ENCODE assay signal across 17 cellular contexts in the genomic region with DNA sequence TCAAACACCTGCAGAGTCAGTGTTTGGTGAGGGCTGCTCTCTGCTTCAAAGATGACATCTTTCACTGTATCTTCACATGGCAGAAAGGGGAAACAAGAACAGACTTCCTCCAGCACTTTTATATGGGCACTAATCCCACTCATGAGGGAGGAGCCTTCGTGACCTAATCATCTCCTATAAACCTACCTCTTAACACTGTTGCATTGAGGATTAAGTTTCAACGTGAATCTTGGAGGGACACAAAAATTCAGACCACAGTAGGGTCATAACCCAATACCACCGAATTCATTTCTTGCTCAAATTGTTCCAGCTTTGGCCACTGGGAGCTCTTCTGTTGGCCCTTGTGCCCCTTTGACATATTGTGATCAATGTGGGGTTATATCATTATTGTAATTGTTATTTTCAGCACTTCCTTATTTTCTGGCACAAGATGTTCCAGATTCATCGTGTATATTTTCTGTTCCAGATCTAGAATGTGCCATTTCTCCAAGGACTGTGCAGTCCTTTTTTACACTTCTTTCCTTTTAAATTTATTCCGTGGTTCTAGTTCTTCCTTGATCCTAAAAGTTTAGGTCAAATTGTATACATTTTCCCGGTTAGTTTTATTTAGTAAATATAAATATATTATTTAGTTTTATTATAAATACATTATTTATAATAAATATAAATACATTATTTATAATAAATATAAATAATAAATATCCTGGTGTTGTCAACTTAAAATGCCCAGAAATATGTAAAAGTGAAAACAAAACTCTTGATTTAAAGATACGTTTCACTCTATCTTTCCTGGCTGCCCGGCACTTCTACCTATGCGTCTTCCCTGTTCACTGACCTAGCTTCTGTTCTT. TPM values are rescaled to one million over a fixed set of nuclear protein-coding genes. Genes with fewer than 3 reads are reported as not detected.
DNase-seq lines count a peak whose midpoint lies in the region; ATAC-seq, FAIRE-seq and TF ChIP-seq lines count a peak whose summit lies in the region.
"Had no signal": no experiment of that assay in that cellular context is flagged by ENCODE, and none has a peak within 500 bp of the region (broad histone marks: within the 10 kb centered on the region; RNA-seq: fewer than 3 reads in every experiment).

No MANE protein-coding gene starts in this region.

- H3K4me3 Mint-ChIP-seq in mesothelial cell of epicardium = peak overlapping the region; percentile 80

- H3K9me3 ChIP-seq in Loucy (ENCODE audit: insufficient read depth, low read depth, low read length) (no peaks in the 10 kb centered on the region), GM12878 (replicated peaks; ENCODE audit: control insufficient read depth, insufficient read depth, low read length) (no peaks in the 10 kb centered on the region), HAP-1 (no peaks in the 10 kb centered on the region)
- H3K9me3 ChIP-seq: esophagus squamous epithelium, uterus had no signal

- peak; percentile 18; the same call in 1 of the 2 replicates for TF ChIP-seq CTCF in Loucy (conservative IDR thresholded peaks at IDR 0.05; ENCODE audit: low read length)
- no peak for TF ChIP-seq CTCF in GM12878 (IDR thresholded peaks at IDR 0.05 in 2 of 3, conservative IDR thresholded peaks at IDR 0.05 in 1 of 3; ENCODE audit: control insufficient read depth in 2 of 3, extremely low read depth in 1 of 3, insufficient read depth in 1 of 3, low read depth in 3 of 3, low read length in 3 of 3)
- TF ChIP-seq CTCF in mesothelial cell of epicardium (IDR thresholded peaks at IDR 0.05; ENCODE audit: unreplicated experiment) = peak; percentile 27

- H3K4me1 ChIP-seq in Loucy (ENCODE audit: insufficient read depth, low read length, poor library complexity, severe bottlenecking) (no peaks in the 10 kb centered on the region), GM12878 (ENCODE audit: control insufficient read depth, insufficient read depth, low read length) (no peaks in the 10 kb centered on the region), HAP-1 (no peaks in the 10 kb centered on the region)
- H3K4me1 ChIP-seq: uterus had no signal

- FAIRE-seq in G401.6 (lab: Jason Lieb, UNC) = peak; percentile 84
- no peak for FAIRE-seq in GM12878 (lab: Jason Lieb, UNC)
- FAIRE-seq: GM19239 had no signal

- no peaks in the 10 kb centered on the region for H3K9me2 ChIP-seq in Loucy (replicated peaks; ENCODE audit: low read depth, low read length)

- TF ChIP-seq RAD21 in GM12878 (IDR thresholded peaks at IDR 0.05; ENCODE audit: insufficient read depth, low read depth, low read length) = no peak

- no peaks in the 10 kb centered on the region for H3K36me3 Mint-ChIP-seq in mesothelial cell of epicardium

- SMC1A ChIA-PET in GM12878 (lab: Charles Lee; ENCODE audit: uncharacterized antibody, unreplicated experiment) = interaction anchor here (1.2 kb wide), 1 partner anchor 128 kb away, joined by 3 read pairs; no protein-coding TSS in a partner anchor

- TF ChIP-seq POLR2A in GM12878 (IDR thresholded peaks at IDR 0.05; ENCODE audit: low read depth, low read length) = no peak

- H3F3A ChIP-seq in Loucy (ENCODE audit: low read depth) = no peaks in the 10 kb centered on the region

- no peak overlapping the region for H3K27ac Mint-ChIP-seq in mesothelial cell of epicardium
- H3K27ac Mint-ChIP-seq: activated naive CD8-positive, alpha-beta T cell; stimulated activated naive CD8-positive, alpha-beta T cell treated with anti-CD3 and anti-CD28 coated beads, Interleukin-15, amount 100 ng/mL, for 72 hours had no signal

- H3K27me3 ChIP-seq in Loucy (ENCODE audit: insufficient read depth, low read length, poor library complexity, severe bottlenecking) (peaks cover 11% of the 10 kb centered on the region), GM12878 (replicated peaks in 1 of 2; ENCODE audit: control insufficient read depth in 2 of 2, insufficient read depth in 2 of 2, low read length in 1 of 2) (peaks cover 3 to 9% of the 10 kb centered on the region in 2 experiments; a peak in 3 of 4 replicates), HAP-1 (ENCODE audit: low read depth) (peaks cover 33% of the 10 kb centered on the region)

- no peak overlapping the region for H3K27ac ChIP-seq in GM12878 (ENCODE audit: control insufficient read depth, insufficient read depth)
- H3K27ac ChIP-seq: uterus had no signal

- WGBS in GM12878 (ENCODE audit: insufficient coverage, insufficient replicate concordance, low lambda C conversion rate, missing lambda C conversion rate) = 10% methylated on average over 9 of the region's 9 CpGs

- CTCF ChIA-PET in GM12878 (lab: Yijun Ruan, JAX) = interaction anchor here (1.0 to 1.8 kb wide), 4 partner anchors 112 to 307 kb away, joined by 4 to 5 read pairs (median 5); a partner anchor contains a TSS

- TF ChIP-seq EP300 in GM12878 (IDR thresholded peaks at IDR 0.05; ENCODE audit: borderline replicate concordance in 1 of 2, control insufficient read depth in 1 of 2, low read depth in 2 of 2, low read length in 2 of 2) = no peak

- in situ Hi-C loops in GM12878 (cut with MboI) = no loop called here
- in situ Hi-C loops in HAP-1 (cut with MboI; ENCODE audit: low sequenced_read_pairs) = loop anchor here (5.0 kb wide), 1 partner anchor 49 kb away; no protein-coding TSS in a partner anchor

- H2AFZ ChIP-seq in Loucy (ENCODE audit: low read length) = no peak overlapping the region
- no peak overlapping the region for H2AFZ ChIP-seq in GM12878 (ENCODE audit: control insufficient read depth, low read depth, low read length)

- intact Hi-C loops in GM12878 (cut with micrococcal nuclease; ENCODE audit: unreplicated experiment) = loop anchor here (2.0 kb wide), 1 partner anchor 47 kb away; no protein-coding TSS in a partner anchor

- RAD21 ChIA-PET in GM12878 (lab: Charles Lee; ENCODE audit: unreplicated experiment) = no interaction called here

- H3K9ac ChIP-seq in Loucy (ENCODE audit: low read depth, low read length, poor library complexity, severe bottlenecking) (no peak overlapping the region), GM12878 (ENCODE audit: control insufficient read depth, insufficient read depth, low read length) (no peak overlapping the region)

- no TSS peak for BruUV-seq in GM12878 (replicated peaks; lab: Mats Ljungman, UMichigan)

- H3K4me1 Mint-ChIP-seq in mesothelial cell of epicardium = peaks cover 9% of the 10 kb centered on the region

- H3K9me3 Mint-ChIP-seq in mesothelial cell of epicardium = no peaks in the 10 kb centered on the region
- H3K9me3 Mint-ChIP-seq: stimulated activated naive CD8-positive, alpha-beta T cell treated with anti-CD3 and anti-CD28 coated beads, Interleukin-15, amount 100 ng/mL, for 72 hours had no signal

- ATAC-seq in GM12878 (no peak), GM19023 (IDR thresholded peaks at IDR 0.05; ENCODE audit: unreplicated experiment) (no peak)
- ATAC-seq: stimulated activated naive CD8-positive, alpha-beta T cell treated with anti-CD3 and anti-CD28 coated beads, Interleukin-15, amount 100 ng/mL, for 72 hours had no signal

- H4K20me1 ChIP-seq in Loucy (ENCODE audit: insufficient read depth, low read length, poor library complexity, severe bottlenecking) = no peaks in the 10 kb centered on the region
- H4K20me1 ChIP-seq in GM12878 (ENCODE audit: control insufficient read depth, insufficient read depth) = no peaks in the 10 kb centered on the region

- peaks cover 67% of the 10 kb centered on the region for H3K27me3 Mint-ChIP-seq in mesothelial cell of epicardium (ENCODE audit: low read depth)

- no peak for DNase-seq in GM12878 (ENCODE audit: low read depth, low spot score)
- no peak for DNase-seq in mesothelial cell of epicardium (ENCODE audit: low spot score in 2 of 2, unreplicated experiment in 2 of 2)
- DNase-seq in HAP-1 (ENCODE audit: low spot score in 2 of 2) = no peak
- DNase-seq in islet precursor cell = no peak
- DNase-seq in NCI-H128 (lab: John Stamatoyannopoulos, UW; ENCODE audit: unreplicated experiment) = no peak
- DNase-seq: esophagus squamous epithelium, uterus had no signal

- POLR2A ChIA-PET in GM12878 (lab: Charles Lee) = no interaction called here

- H3K36me3 ChIP-seq in Loucy (ENCODE audit: insufficient read depth, low read length) = no peaks in the 10 kb centered on the region
- no peaks in the 10 kb centered on the region for H3K36me3 ChIP-seq in GM12878 (ENCODE audit: control insufficient read depth in 2 of 2, insufficient read depth in 2 of 2, low read length in 1 of 2)
- no peaks in the 10 kb centered on the region for H3K36me3 ChIP-seq in HAP-1 (replicated peaks)
- H3K36me3 ChIP-seq: esophagus squamous epithelium, uterus had no signal

- no peak overlapping the region for H3K4me3 ChIP-seq in Loucy (ENCODE audit: low read length, poor library complexity, severe bottlenecking)
- H3K4me3 ChIP-seq in GM12878 = no peak overlapping the region
- H3K4me3 ChIP-seq in HAP-1 = no peak overlapping the region
- H3K4me3 ChIP-seq: uterus had no signal

- H3K79me2 ChIP-seq in Loucy (ENCODE audit: insufficient read depth, low read length) (no peaks in the 10 kb centered on the region), GM12878 (ENCODE audit: control insufficient read depth, insufficient read depth, low read length) (no peaks in the 10 kb centered on the region)

- H3K4me2 ChIP-seq in Loucy (ENCODE audit: low read depth, low read length, poor library complexity, severe bottlenecking) (no peak overlapping the region), GM12878 (ENCODE audit: control insufficient read depth, insufficient read depth) (no peak overlapping the region)

RNA-seq across cellular contexts. Expression of a gene that starts 35.5 kb away (rescaled TPM):
- not detected in 2 replicates for total RNA-seq in GM12878 (2013; cell fraction: nucleolus; rRNA removed)
- not detected in 2 replicates for total RNA-seq in GM12878 (2014; rRNA removed)
- total RNA-seq in GM12878 (2014; rRNA removed; fragmentation: Illumina TruSeq; extraction: Trizol) = not detected in 2 replicates
- total RNA-seq in GM12878 (2021) = not detected in 2 replicates
- polyA plus RNA-seq in GM12878 (2011; ENCODE audit: low read depth) = not detected
- polyA plus RNA-seq in GM12878 (2011; rRNA removed) = not detected in 2 replicates
- polyA plus RNA-seq in GM12878 (2011; cell fraction: cytosol; rRNA removed) = not detected in 2 replicates
- not detected in 2 replicates for polyA plus RNA-seq in GM12878 (2011; cell fraction: nucleus; rRNA removed)
- not detected in 2 replicates for polyA plus RNA-seq in GM12878 (2012)
- polyA plus RNA-seq in GM12878 (2014; fragmentation: Illumina TruSeq; extraction: Trizol) = not detected in 2 replicates
- polyA plus RNA-seq in GM12878 (2014; fragmentation: Nextera tagmentation; extraction: Ambion mirVana) = not detected
- not detected in 2 replicates for polyA plus RNA-seq in GM12878 (2014; rRNA removed)
- polyA plus RNA-seq in GM12878 (2016; fragmentation: Nextera tagmentation; extraction: Ambion mirVana) = not detected
- polyA minus RNA-seq in GM12878 (2011; rRNA and poly(A)+ RNA removed) = not detected in 2 replicates
- polyA minus RNA-seq in GM12878 (2011; cell fraction: cytosol; rRNA and poly(A)+ RNA removed) = not detected in 2 replicates
- polyA minus RNA-seq in GM12878 (2011; cell fraction: nucleus; rRNA and poly(A)+ RNA removed) = not detected in 2 replicates
- total RNA-seq in mesothelial cell of epicardium = 1.8 to 2.8 TPM (median 2.4 TPM) in 3 replicates
- total RNA-seq: esophagus squamous epithelium, lung microvascular endothelial cell, M059J, uterus had no signal
- polyA plus RNA-seq: CD14-positive monocyte had no signal

RNA-seq across cellular contexts. Expression of a gene that starts 48.2 kb away (rescaled TPM):
- not detected in 2 replicates for total RNA-seq in GM12878 (2013; cell fraction: nucleolus; rRNA removed)
- total RNA-seq in GM12878 (2014; rRNA removed) (not detected in 2 replicates), GM12878 (2014; rRNA removed; fragmentation: Illumina TruSeq; extraction: Trizol) (not detected in 2 replicates), GM12878 (2021) (not detected in 2 replicates), mesothelial cell of epicardium (not detected in 3 replicates)
- not detected for polyA plus RNA-seq in GM12878 (2011; ENCODE audit: low read depth)
- polyA plus RNA-seq in GM12878 (2011; rRNA removed) (not detected in 2 replicates), GM12878 (2014; fragmentation: Illumina TruSeq; extraction: Trizol) (not detected in 2 replicates), GM12878 (2014; fragmentation: Nextera tagmentation; extraction: Ambion mirVana) (not detected), GM12878 (2014; rRNA removed) (not detected in 2 replicates), GM12878 (2016; fragmentation: Nextera tagmentation; extraction: Ambion mirVana) (not detected)
- not detected in 2 replicates for polyA plus RNA-seq in GM12878 (2011; cell fraction: cytosol; rRNA removed)
- polyA plus RNA-seq in GM12878 (2011; cell fraction: nucleus; rRNA removed) = not detected in 2 replicates
- polyA plus RNA-seq in GM12878 (2012) = not detected in 2 replicates
- not detected in 2 replicates for polyA minus RNA-seq in GM12878 (2011; rRNA and poly(A)+ RNA removed)
- not detected in 2 replicates for polyA minus RNA-seq in GM12878 (2011; cell fraction: cytosol; rRNA and poly(A)+ RNA removed)
- not detected in 2 replicates for polyA minus RNA-seq in GM12878 (2011; cell fraction: nucleus; rRNA and poly(A)+ RNA removed)
- total RNA-seq: esophagus squamous epithelium, lung microvascular endothelial cell, M059J, skeletal muscle tissue, uterus had no signal
- polyA plus RNA-seq: CD14-positive monocyte had no signal

RNA-seq across cellular contexts. Expression of a gene that starts 53.4 kb away (rescaled TPM):
- not detected in 2 replicates for total RNA-seq in GM12878 (2013; cell fraction: nucleolus; rRNA removed)
- total RNA-seq in GM12878 (2014; rRNA removed) (not detected in 2 replicates), GM12878 (2014; rRNA removed; fragmentation: Illumina TruSeq; extraction: Trizol) (not detected in 2 replicates), GM12878 (2021) (not detected in 2 replicates), mesothelial cell of epicardium (not detected in 3 replicates)
- polyA plus RNA-seq in GM12878 (2011; ENCODE audit: low read depth) = not detected
- polyA plus RNA-seq in GM12878 (2011; rRNA removed) (not detected in 2 replicates), GM12878 (2014; fragmentation: Illumina TruSeq; extraction: Trizol) (not detected in 2 replicates), GM12878 (2014; fragmentation: Nextera tagmentation; extraction: Ambion mirVana) (not detected), GM12878 (2014; rRNA removed) (not detected in 2 replicates), GM12878 (2016; fragmentation: Nextera tagmentation; extraction: Ambion mirVana) (under 1 TPM in 1 of 2 experiments, not detected in 1; 0.30 TPM)
- not detected in 2 replicates for polyA plus RNA-seq in GM12878 (2011; cell fraction: cytosol; rRNA removed)
- polyA plus RNA-seq in GM12878 (2011; cell fraction: nucleus; rRNA removed) = not detected in 2 replicates
- polyA plus RNA-seq in GM12878 (2012) = 0.18 and 0.24 TPM in 2 replicates
- polyA minus RNA-seq in GM12878 (2011; rRNA and poly(A)+ RNA removed) = not detected in 2 replicates
- polyA minus RNA-seq in GM12878 (2011; cell fraction: cytosol; rRNA and poly(A)+ RNA removed) = not detected in 2 replicates
- polyA minus RNA-seq in GM12878 (2011; cell fraction: nucleus; rRNA and poly(A)+ RNA removed) = not detected in 2 replicates
- total RNA-seq: esophagus squamous epithelium, lung microvascular endothelial cell, M059J, uterus had no signal

Comparison
In these comparisons a context has a peak if more than half of its experiments do, and no peak if none do; other contexts are left out.
1. CTCF ChIP-seq: peak in Loucy (single experiment) and mesothelial cell of epicardium (single experiment); none in GM12878 (0 of 3).